In the genomic region with DNA sequence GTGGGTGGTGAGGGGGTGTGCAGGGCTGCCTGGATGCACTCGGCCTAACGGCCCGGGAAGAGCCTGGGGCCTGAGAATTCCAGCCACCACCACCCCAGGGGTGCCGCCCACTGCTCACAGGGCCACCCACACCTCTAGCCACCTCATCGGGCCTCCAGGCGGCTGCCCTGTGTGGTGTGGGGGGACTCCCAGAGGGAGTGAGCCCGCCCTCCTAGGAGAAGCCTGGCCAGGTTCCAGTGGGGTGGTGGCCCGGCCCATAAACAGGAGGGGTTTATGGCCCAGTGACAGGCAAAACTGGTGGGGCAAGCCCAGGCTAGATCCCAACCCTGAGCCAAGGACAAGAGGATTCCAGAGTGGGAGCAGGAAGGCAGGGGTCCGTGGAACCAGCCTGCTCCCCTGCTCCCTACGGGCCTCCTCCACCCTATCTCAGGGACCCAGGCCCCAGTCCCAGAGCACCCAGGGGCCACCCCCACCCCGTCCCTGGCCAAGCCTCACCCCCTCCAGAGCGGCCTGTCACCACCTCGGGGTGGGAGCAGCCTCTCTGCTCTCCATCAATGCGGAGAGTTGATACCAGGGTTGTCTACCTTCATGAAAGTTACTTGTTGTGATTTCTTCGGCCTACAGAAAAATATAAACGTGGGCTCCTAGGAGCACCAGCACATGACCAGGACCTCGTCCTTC, we compare ENCODE assay signal across 10 cellular contexts. TPM values are rescaled to one million over a fixed set of nuclear protein-coding genes. Genes with fewer than 3 reads are reported as not detected.
DNase-seq lines count a peak whose midpoint lies in the region; ATAC-seq, FAIRE-seq and TF ChIP-seq lines count a peak whose summit lies in the region.
"Had no signal": no experiment of that assay in that cellular context is flagged by ENCODE, and none has a peak within 500 bp of the region (broad histone marks: within the 10 kb centered on the region; RNA-seq: fewer than 3 reads in every experiment).

No MANE protein-coding gene starts in this region.

- H2AFZ ChIP-seq in GM23248 (no peak overlapping the region), OCI-LY7 (ENCODE audit: low read length) (no peak overlapping the region)

- H3K36me3 ChIP-seq in GM23248 (ENCODE audit: low read depth): no peaks in the 10 kb centered on the region
- H3K36me3 ChIP-seq in NT2/D1 (ENCODE audit: insufficient read depth, insufficient read length, low read length): no peaks in the 10 kb centered on the region
- H3K36me3 ChIP-seq in pancreas: no peaks in the 10 kb centered on the region
- no peaks in the 10 kb centered on the region for H3K36me3 ChIP-seq in OCI-LY7 (ENCODE audit: insufficient read depth, low read length)

- ATAC-seq in pancreas (peak; percentile 64 to 79 (median 68)), HG02678 (IDR thresholded peaks at IDR 0.05; ENCODE audit: unreplicated experiment) (no peak), GM18870 (IDR thresholded peaks at IDR 0.05; ENCODE audit: unreplicated experiment) (no peak)
- ATAC-seq: effector memory CD8-positive, alpha-beta T cell had no signal

- H3F3A ChIP-seq in GM23248 (ENCODE audit: insufficient read depth): no peaks in the 10 kb centered on the region; the same call in none of the 2 replicates

- WGBS in GM23248 (ENCODE audit: low coverage in 1 of 2, low lambda C conversion rate in 2 of 2, missing lambda C conversion rate in 2 of 2), 2 experiments: 62 to 75% methylated on average over 12 to 14 of the region's 17 CpGs
- 62 to 66% methylated on average over 15 to 17 of the region's 17 CpGs for WGBS in pancreas, 2 donors

- no peaks in the 10 kb centered on the region for H3K9me3 ChIP-seq in GM23248 (ENCODE audit: low read depth)
- H3K9me3 ChIP-seq in NT2/D1 (ENCODE audit: insufficient read depth, low read length): no peaks in the 10 kb centered on the region
- no peaks in the 10 kb centered on the region for H3K9me3 ChIP-seq in pancreas
- no peaks in the 10 kb centered on the region for H3K9me3 ChIP-seq in OCI-LY7 (ENCODE audit: low read length)

- no peak overlapping the region for H3K4me2 ChIP-seq in GM23248 (ENCODE audit: unreplicated experiment)
- H3K4me2 ChIP-seq in OCI-LY7 (ENCODE audit: low read length): no peak overlapping the region

- H3K9me2 ChIP-seq in GM23248 (ENCODE audit: insufficient read depth): no peaks in the 10 kb centered on the region
- H3K9me2 ChIP-seq in OCI-LY7 (ENCODE audit: insufficient read depth, low read length): no peaks in the 10 kb centered on the region

- CTCF ChIA-PET in OCI-LY7 (lab: Charles Lee; ENCODE audit: unreplicated experiment): no interaction called here

- no peak for TF ChIP-seq CTCF in pancreas (IDR thresholded peaks at IDR 0.05)
- TF ChIP-seq CTCF in OCI-LY7 (conservative IDR thresholded peaks at IDR 0.05; ENCODE audit: low read length): no peak

- H3K27me3 ChIP-seq in GM23248 (replicated peaks; ENCODE audit: insufficient read depth) (no peaks in the 10 kb centered on the region), NT2/D1 (ENCODE audit: insufficient read depth, insufficient read length) (no peaks in the 10 kb centered on the region), pancreas (no peaks in the 10 kb centered on the region)

- H3K79me2 ChIP-seq in GM23248 (ENCODE audit: insufficient read depth) (no peaks in the 10 kb centered on the region), OCI-LY7 (ENCODE audit: insufficient read depth, low read depth, low read length) (no peaks in the 10 kb centered on the region)

- DNase-seq in GM23248 (peak; percentile 33), NT2/D1 (ENCODE audit: low read depth, low spot score) (no peak), epithelial cell of prostate (ENCODE audit: low read depth, low spot score) (peak; percentile 55), pancreas (peak in 5 of 6 donors; percentile 75 to 91 (median 78)), OCI-LY7 (ENCODE audit: low spot score) (no peak)
- no peak for DNase-seq in activated CD4-positive, alpha-beta T cell treated with anti-CD3 and anti-CD28 coated beads, Interleukin-2, amount 50 U/mL, for 1 hour
- DNase-seq: effector memory CD8-positive, alpha-beta T cell; NCI-H1417 treated with DMSO at 0.1 percent for 48 hours had no signal

- no peak overlapping the region for H3K9ac ChIP-seq in GM23248
- peak overlapping the region; percentile 16 for H3K9ac ChIP-seq in NT2/D1 (ENCODE audit: insufficient read length, low read depth)

- BruUV-seq in OCI-LY7 (replicated peaks; lab: Mats Ljungman, UMichigan): no TSS peak

- POLR2A ChIA-PET in OCI-LY7 (lab: Charles Lee): interaction anchor here (0.5 kb wide), 1 partner anchor 745 kb away, joined by 3 read pairs; no protein-coding TSS in a partner anchor

- H3K27ac ChIP-seq in GM23248 (no peak overlapping the region), epithelial cell of prostate (peak overlapping the region; percentile 95), pancreas (peak overlapping the region; percentile 66 to 70 (median 68)), OCI-LY7 (ENCODE audit: low read depth, low read length, poor library complexity, severe bottlenecking) (no peak overlapping the region)

- intact Hi-C loops in pancreas (cut with DNase I) (no loop called here), OCI-LY7 (cut with micrococcal nuclease; ENCODE audit: unreplicated experiment) (no loop called here)

- in situ Hi-C loops in GM23248 (cut with MboI): no loop called here

- H4K20me1 ChIP-seq in GM23248 (ENCODE audit: insufficient read depth): no peaks in the 10 kb centered on the region
- no peaks in the 10 kb centered on the region for H4K20me1 ChIP-seq in OCI-LY7 (ENCODE audit: insufficient read depth, low read length)

- H3K4me3 ChIP-seq in GM23248 (no peak overlapping the region), NT2/D1 (ENCODE audit: insufficient read length, low read depth) (no peak overlapping the region), pancreas (no peak overlapping the region), OCI-LY7 (ENCODE audit: low read depth, low read length, poor library complexity, severe bottlenecking) (no peak overlapping the region)

- peaks cover 34% of the 10 kb centered on the region for H3K4me1 ChIP-seq in GM23248 (ENCODE audit: insufficient read depth)
- peaks cover 37% of the 10 kb centered on the region for H3K4me1 ChIP-seq in NT2/D1 (ENCODE audit: insufficient read depth, insufficient read length)
- H3K4me1 ChIP-seq in pancreas: peaks cover 4 to 13% (median 10%) of the 10 kb centered on the region in 3 donors
- H3K4me1 ChIP-seq in OCI-LY7 (ENCODE audit: insufficient read depth, low read length, poor library complexity, severe bottlenecking): no peaks in the 10 kb centered on the region

- no peak for FAIRE-seq in pancreas (lab: Jason Lieb, UNC)

RNA-seq across cellular contexts. Expression of gene PDGFA, which starts 20.2 kb away (rescaled TPM):
- 8.4 and 9.4 TPM in 2 replicates for total RNA-seq in GM23248 (2014; rRNA removed; shearing (Covaris generic))
- 4.7 and 5.1 TPM in 2 replicates for polyA plus RNA-seq in GM23248 (2016; fragmentation: Nextera tagmentation; extraction: Ambion mirVana)
- 100 to 1,000 TPM in 1 of 6 donors, 10 to 100 TPM in 5; 54.1 to 175 (median 81.5) TPM for total RNA-seq in pancreas
- polyA plus RNA-seq in pancreas: 10 to 100 TPM; 53.3 to 60.4 TPM
- total RNA-seq in OCI-LY7 (2014; rRNA removed; shearing (Covaris generic)): not detected in 2 replicates
- total RNA-seq in OCI-LY7 (2022): not detected in 2 replicates

Comparison
In these comparisons a context has a peak if more than half of its experiments do, and no peak if none do; other contexts are left out.
1. DNase-seq: peak in GM23248 (single experiment), epithelial cell of prostate (single experiment) and pancreas (5 of 6); none in NT2/D1 (single experiment), OCI-LY7 (single experiment) and activated CD4-positive, alpha-beta T cell treated with anti-CD3 and anti-CD28 coated beads, Interleukin-2, amount 50 U/mL, for 1 hour (single experiment).
2. H3K27ac ChIP-seq: peak in epithelial cell of prostate (single experiment) and pancreas (4 of 4); none in GM23248 (single experiment) and OCI-LY7 (single experiment).
3. ATAC-seq: peak in pancreas (4 of 4); none in HG02678 (single experiment) and GM18870 (single experiment).